19 cellular contexts compared by ENCODE assay signal in the genomic region with DNA sequence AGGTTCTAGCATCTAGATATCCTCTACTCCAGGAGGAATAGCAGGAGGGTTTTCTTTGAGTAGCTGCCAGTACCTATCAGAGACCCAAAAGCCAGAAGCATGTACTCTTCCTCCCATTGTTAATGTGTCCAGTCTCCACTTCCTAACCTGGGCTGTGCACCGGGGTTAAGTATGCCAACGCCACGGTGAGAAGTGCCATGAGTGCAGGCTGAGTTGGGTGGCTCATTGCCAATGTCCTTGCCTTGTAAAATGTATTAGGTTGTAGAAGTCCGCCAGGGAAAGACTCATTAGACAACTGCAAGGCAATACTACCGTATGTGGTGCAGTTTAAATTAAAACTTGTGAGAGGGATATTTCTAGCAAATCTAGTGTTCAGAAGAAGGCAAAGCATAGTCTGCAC. TPM values are rescaled to one million over a fixed set of nuclear protein-coding genes. Genes with fewer than 3 reads are reported as not detected.
A peak's percentile ranks its signal among the peaks of the same experiment; 100 is the strongest.
DNase-seq lines count a peak whose midpoint lies in the region; ATAC-seq, FAIRE-seq and TF ChIP-seq lines count a peak whose summit lies in the region.
"Had no signal": no experiment of that assay in that cellular context is flagged by ENCODE, and none has a peak within 500 bp of the region (broad histone marks: within the 10 kb centered on the region; RNA-seq: fewer than 3 reads in every experiment).

No MANE protein-coding gene starts in this region.

- H3K9me3 ChIP-seq in endothelial cell of umbilical vein (replicated peaks; ENCODE audit: control insufficient read depth, insufficient read depth, low read length) (no peaks in the 10 kb centered on the region), prostate gland (no peaks in the 10 kb centered on the region), Peyer's patch (no peaks in the 10 kb centered on the region)
- H3K9me3 ChIP-seq: Caco-2 had no signal

- CTCF ChIA-PET in endothelial cell of umbilical vein (lab: Charles Lee) = no interaction called here

- H2AFZ ChIP-seq in endothelial cell of umbilical vein (ENCODE audit: low read depth, low read length) = no peak overlapping the region

- H3K4me2 ChIP-seq in endothelial cell of umbilical vein (ENCODE audit: insufficient read depth, low read length) = no peak overlapping the region

- no peaks in the 10 kb centered on the region for H3K9me1 ChIP-seq in endothelial cell of umbilical vein (replicated peaks; ENCODE audit: control insufficient read depth, extremely low read depth, insufficient read depth, low read length)

- WGBS in prostate gland = 46% methylated on average over 5 of the region's 5 CpGs

- no peaks in the 10 kb centered on the region for H3K79me2 ChIP-seq in endothelial cell of umbilical vein (ENCODE audit: control insufficient read depth, insufficient read depth, low read length)

- POLR2A ChIA-PET in endothelial cell of umbilical vein (lab: Charles Lee) = no interaction called here

- TF ChIP-seq POLR2A in endothelial cell of umbilical vein (IDR thresholded peaks at IDR 0.05; ENCODE audit: low read depth, low read length) = no peak
- TF ChIP-seq POLR2A in prostate gland (IDR thresholded peaks at IDR 0.05) = no peak
- no peak for TF ChIP-seq POLR2A in Peyer's patch (IDR thresholded peaks at IDR 0.05)

- H4K20me1 ChIP-seq in endothelial cell of umbilical vein (replicated peaks; ENCODE audit: control insufficient read depth, extremely low read depth, insufficient read depth, low read length) = no peaks in the 10 kb centered on the region

- H3K36me3 ChIP-seq in endothelial cell of umbilical vein (ENCODE audit: control insufficient read depth in 2 of 2, extremely low read depth in 1 of 2, insufficient read depth in 2 of 2, low read length in 2 of 2) = no peaks in the 10 kb centered on the region
- no peaks in the 10 kb centered on the region for H3K36me3 ChIP-seq in prostate gland
- peaks cover 0 to 86% (median 0%) of the 10 kb centered on the region in 3 donors for H3K36me3 ChIP-seq in Peyer's patch

- no peak for TF ChIP-seq CTCF in endothelial cell of umbilical vein (IDR thresholded peaks at IDR 0.05; ENCODE audit: extremely low read depth in 1 of 2, insufficient read depth in 1 of 2, low read depth in 1 of 2, low read length in 2 of 2)
- TF ChIP-seq CTCF in prostate gland (IDR thresholded peaks at IDR 0.05) = no peak
- TF ChIP-seq CTCF in Peyer's patch (IDR thresholded peaks at IDR 0.05) = no peak

- H3K4me1 ChIP-seq in endothelial cell of umbilical vein (ENCODE audit: control insufficient read depth, extremely low read depth, insufficient read depth, low read length) (peaks cover 17% of the 10 kb centered on the region), prostate gland (replicated peaks) (no peaks in the 10 kb centered on the region), Peyer's patch (no peaks in the 10 kb centered on the region)

- H3K4me3 ChIP-seq in endothelial cell of umbilical vein (replicated peaks in 1 of 3; ENCODE audit: insufficient read depth in 1 of 3, low read depth in 1 of 3, low read length in 3 of 3) (no peak overlapping the region), prostate gland (no peak overlapping the region), Peyer's patch (no peak overlapping the region)

- no TSS peak for BruUV-seq in endothelial cell of umbilical vein (replicated peaks; lab: Mats Ljungman, UMichigan)

- dilution Hi-C loops in endothelial cell of umbilical vein (cut with MboI; ENCODE audit: extremely low pct_ligation_motif_present, low sequenced_read_pairs) = no loop called here

- H3K27ac ChIP-seq in endothelial cell of umbilical vein (ENCODE audit: insufficient read depth, low read depth, low read length) = no peak overlapping the region
- H3K27ac ChIP-seq in prostate gland = no peak overlapping the region
- peak overlapping the region in 1 of 4 donors; percentile 58 for H3K27ac ChIP-seq in Peyer's patch
- H3K27ac ChIP-seq: 22Rv1 had no signal

- H3K9ac ChIP-seq in endothelial cell of umbilical vein (replicated peaks; ENCODE audit: extremely low read depth, insufficient read depth, low read length) = no peak overlapping the region

- H3K27me3 ChIP-seq in endothelial cell of umbilical vein (ENCODE audit: control insufficient read depth in 2 of 2, insufficient read depth in 2 of 2, low read length in 2 of 2) (no peaks in the 10 kb centered on the region), prostate gland (replicated peaks; ENCODE audit: insufficient read depth) (no peaks in the 10 kb centered on the region), Peyer's patch (no peaks in the 10 kb centered on the region)

- ATAC-seq in Right ventricle myocardium superior (ENCODE audit: poor library complexity) (peak; percentile 56), left colon (peak; percentile 64), HG03159 (IDR thresholded peaks at IDR 0.05; ENCODE audit: unreplicated experiment) (no peak)
- ATAC-seq: CD8-positive, alpha-beta T cell; HepG2 had no signal

- intact Hi-C loops in Right ventricle myocardium superior (cut with DNase I) = no loop called here
- intact Hi-C loops in cardiac septum (cut with DNase I) = no loop called here
- intact Hi-C loops in endothelial cell of umbilical vein (cut with micrococcal nuclease) = no loop called here
- intact Hi-C loops in left colon (cut with DNase I, micrococcal nuclease) = no loop called here
- intact Hi-C loops in prostate gland (cut with DNase I) = no loop called here

- FAIRE-seq in endothelial cell of umbilical vein (lab: Jason Lieb, UNC) = no peak
- FAIRE-seq: G401.6, GM12891, HepG2, HTR-8/SVneo had no signal

- peak; percentile 54 for DNase-seq in Right ventricle myocardium superior
- DNase-seq in cardiac septum (ENCODE audit: low spot score) = no peak
- peak; percentile 17 for DNase-seq in endothelial cell of umbilical vein (ENCODE audit: low read depth, low spot score)
- DNase-seq in left colon = peak in 1 of 2 donors; percentile 17
- peak; percentile 16 for DNase-seq in prostate gland (ENCODE audit: low spot score)
- no peak for DNase-seq in medulla oblongata (ENCODE audit: extremely low spot score)
- no peak for DNase-seq in Peyer's patch
- DNase-seq: Caco-2; CD8-positive, alpha-beta T cell; DMS 273 treated with DMSO at 0.1 percent for 48 hours; HCEC 1CT; HFFc6 had no signal

TF ChIP-seq in endothelial cell of umbilical vein, 7 proteins besides CTCF, POLR2A, EP300 and RAD21:
- TF ChIP-seq FOS (IDR thresholded peaks at IDR 0.05; ENCODE audit: borderline replicate concordance, insufficient read depth, low read length) (no peak), MYC (IDR thresholded peaks at IDR 0.05; ENCODE audit: low read depth, low read length) (no peak), GATA2 (IDR thresholded peaks at IDR 0.05; ENCODE audit: insufficient read depth, insufficient read length, low read depth, low read length) (no peak), POLR2AphosphoS5 (IDR thresholded peaks at IDR 0.05; ENCODE audit: insufficient read depth, low read depth, low read length) (no peak), EZH2 (IDR thresholded peaks at IDR 0.05; ENCODE audit: borderline replicate concordance, low read depth, low read length, severe bottlenecking) (no peak), JUN (IDR thresholded peaks at IDR 0.05; ENCODE audit: borderline replicate concordance, insufficient read depth, insufficient read length, low read depth) (no peak)
- TF ChIP-seq, protein P1, sequence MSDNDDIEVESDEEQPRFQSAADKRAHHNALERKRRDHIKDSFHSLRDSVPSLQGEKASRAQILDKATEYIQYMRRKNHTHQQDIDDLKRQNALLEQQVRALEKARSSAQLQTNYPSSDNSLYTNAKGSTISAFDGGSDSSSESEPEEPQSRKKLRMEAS (IDR thresholded peaks at IDR 0.05; ENCODE audit: insufficient read depth, insufficient read length) = no peak
TF ChIP-seq in endothelial cell of umbilical vein: peak in this region for 0.

RNA-seq across cellular contexts. Expression of a gene that starts 55.0 kb away (rescaled TPM):
- not detected for total RNA-seq in Right ventricle myocardium superior
- 0.40 TPM for total RNA-seq in cardiac septum
- total RNA-seq in endothelial cell of umbilical vein = 1.8 and 4.1 TPM in 2 replicates
- polyA plus RNA-seq in endothelial cell of umbilical vein = 5.0 and 6.3 TPM in 2 replicates
- polyA plus RNA-seq in endothelial cell of umbilical vein (2011; cell fraction: cytosol; rRNA removed) = 2.9 and 4.8 TPM in 2 replicates
- 2.1 and 2.5 TPM in 2 replicates for polyA plus RNA-seq in endothelial cell of umbilical vein (2011; cell fraction: nucleus; rRNA removed)
- 0.25 and 0.71 TPM in 2 replicates for polyA plus RNA-seq in endothelial cell of umbilical vein (2012)
- 0.59 and 2.0 TPM in 2 replicates for polyA minus RNA-seq in endothelial cell of umbilical vein
- 0.92 TPM for polyA minus RNA-seq in endothelial cell of umbilical vein (2011; cell fraction: cytosol; rRNA and poly(A)+ RNA removed)
- polyA minus RNA-seq in endothelial cell of umbilical vein (2011; cell fraction: nucleus; rRNA and poly(A)+ RNA removed) = 0.43 and 1.1 TPM in 2 replicates
- 100 to 1,000 TPM; 177 to 290 TPM for total RNA-seq in left colon
- total RNA-seq in prostate gland = 1 to 10 TPM; 4.6 to 7.7 TPM
- 100 to 1,000 TPM in 3 of 4 donors, 10 to 100 TPM in 1; 23.1 to 242 (median 145) TPM for total RNA-seq in Peyer's patch
- total RNA-seq: CD8-positive, alpha-beta T cell had no signal
- polyA plus RNA-seq: CD14-positive monocyte had no signal

Comparison
In these comparisons a context has a peak if more than half of its experiments do, and no peak if none do; other contexts are left out.
1. DNase-seq: peak in Right ventricle myocardium superior (single experiment), endothelial cell of umbilical vein (single experiment) and prostate gland (single experiment); none in cardiac septum (single experiment), medulla oblongata (single experiment) and Peyer's patch (0 of 3).